17 cellular contexts compared by ENCODE assay signal in genomic region chr1:61618755-61619154, GRCh38.
"Had no signal": no experiment of that assay in that cellular context is flagged by ENCODE, and none has a peak within 500 bp of the region (broad histone marks: within the 10 kb centered on the region; RNA-seq: fewer than 3 reads in every experiment).

No MANE protein-coding gene starts in this region.

- DNase-seq: activated CD4-positive, alpha-beta T cell treated with anti-CD3 and anti-CD28 coated beads for 1 hour; activated CD4-positive, alpha-beta T cell treated with anti-CD3 and anti-CD28 coated beads, Interleukin-2, amount 50 U/mL, for 48 hours; activated T-cell treated with anti-CD3 and anti-CD28 coated beads for 4 hours; amniotic stem cell; body of pancreas; central memory CD4-positive, alpha-beta T cell; colonic mucosa; left cardiac atrium; natural killer cell; nucleus accumbens; sigmoid colon; stimulated activated CD4-positive, alpha-beta T cell treated with anti-CD3 and anti-CD28 coated beads, Interleukin-4, amount 100 ng/mL, for 4 hours; testis; upper lobe of right lung had no signal

- H3K4me1 ChIP-seq: body of pancreas, colonic mucosa, testis, upper lobe of right lung had no signal

- H3K27me3 ChIP-seq: body of pancreas, colonic mucosa, sigmoid colon, testis, upper lobe of right lung had no signal

- H3K36me3 ChIP-seq: colonic mucosa, sigmoid colon, upper lobe of right lung had no signal

- ATAC-seq: body of pancreas; left cardiac atrium; natural killer cell; stimulated activated memory B cell treated with anti-CD40 and anti-IgM and Interleukin-4, amounts not matched to agents 10 μg/mL and 1 μg/mL and 100 μg/mL, for 72 hours; upper lobe of right lung had no signal

- H3K36me3 Mint-ChIP-seq: activated naive CD8-positive, alpha-beta T cell; natural killer cell; stimulated activated memory B cell treated with anti-CD40 and anti-IgM and Interleukin-4, amounts not matched to agents 10 μg/mL and 1 μg/mL and 100 μg/mL, for 72 hours had no signal

- H3K4me3 Mint-ChIP-seq: activated naive CD8-positive, alpha-beta T cell; natural killer cell; stimulated activated memory B cell treated with anti-CD40 and anti-IgM and Interleukin-4, amounts not matched to agents 10 μg/mL and 1 μg/mL and 100 μg/mL, for 72 hours; T-helper 1 cell treated with Interleukin-12 subunit alpha and Interleukin-12 subunit beta and Interleukin-4 antibody, amounts not matched to agents 30 μg/mL and 1 μg/mL, for 36 hours had no signal

- H3K9me3 Mint-ChIP-seq: natural killer cell; stimulated activated memory B cell treated with anti-CD40 and anti-IgM and Interleukin-4, amounts not matched to agents 10 μg/mL and 1 μg/mL and 100 μg/mL, for 72 hours; T-helper 1 cell treated with Interleukin-12 subunit alpha and Interleukin-12 subunit beta and Interleukin-4 antibody, amounts not matched to agents 30 μg/mL and 1 μg/mL, for 36 hours had no signal

- H3K27ac Mint-ChIP-seq: activated naive CD8-positive, alpha-beta T cell; natural killer cell; stimulated activated memory B cell treated with anti-CD40 and anti-IgM and Interleukin-4, amounts not matched to agents 10 μg/mL and 1 μg/mL and 100 μg/mL, for 72 hours; T-helper 1 cell treated with Interleukin-12 subunit alpha and Interleukin-12 subunit beta and Interleukin-4 antibody, amounts not matched to agents 30 μg/mL and 1 μg/mL, for 36 hours had no signal

- H3K9me3 ChIP-seq: body of pancreas, colonic mucosa, sigmoid colon, testis, upper lobe of right lung had no signal

- H3K27ac ChIP-seq: body of pancreas, colonic mucosa, sigmoid colon, testis, upper lobe of right lung had no signal

- H3K4me1 Mint-ChIP-seq: stimulated activated memory B cell treated with anti-CD40 and anti-IgM and Interleukin-4, amounts not matched to agents 10 μg/mL and 1 μg/mL and 100 μg/mL, for 72 hours had no signal

- H3K4me3 ChIP-seq: body of pancreas, colonic mucosa, sigmoid colon, testis, upper lobe of right lung had no signal
